Comparison of ENCODE assay signal across 30 cellular contexts in genomic region chr18:55138401-55138800, GRCh38.
"Had no signal": no experiment of that assay in that cellular context is flagged by ENCODE, and none has a peak within 500 bp of the region (broad histone marks: within the 10 kb centered on the region; RNA-seq: fewer than 3 reads in every experiment).

No MANE protein-coding gene starts in this region.

- H3K27ac ChIP-seq: adrenal gland, ascending aorta, body of pancreas, brain microvascular endothelial cell, breast epithelium, cardiac muscle cell had no signal

- H3K27me3 ChIP-seq: adrenal gland, ascending aorta, body of pancreas, brain microvascular endothelial cell, breast epithelium, cardiac muscle cell had no signal

- DNase-seq: activated effector memory CD4-positive, alpha-beta T cell treated with anti-CD3 and anti-CD28 coated beads, Interleukin-2, amount 50 U/mL, for 16 hours; activated effector memory CD4-positive, alpha-beta T cell treated with Interleukin-2 at 50 U/mL for 16 hours; activated gamma-delta T cell; activated gamma-delta T cell treated with Interleukin-2 at 50 U/mL for 16 hours; activated naive CD4-positive, alpha-beta T cell; activated naive CD4-positive, alpha-beta T cell treated with anti-CD3 and anti-CD28 coated beads for 36 hours; activated naive CD4-positive, alpha-beta T cell treated with anti-CD3 and anti-CD28 coated beads, Interleukin-2, amount 10 ng/mL, durations not matched to agents 7 days and 5 days; activated naive CD4-positive, alpha-beta T cell treated with anti-CD3 and anti-CD28 coated beads, Interleukin-2, amount 50 U/mL, for 16 hours; activated naive CD4-positive, alpha-beta T cell treated with Interleukin-2 at 50 U/mL for 16 hours; activated naive CD8-positive, alpha-beta T cell treated with anti-CD3 and anti-CD28 coated beads for 36 hours; activated naive CD8-positive, alpha-beta T cell treated with anti-CD3 and anti-CD28 coated beads, Interleukin-2, amount 10 ng/mL, durations not matched to agents 7 days and 5 days; activated naive CD8-positive, alpha-beta T cell treated with anti-CD3 and anti-CD28 coated beads, Interleukin-2, amount 50 U/mL, for 24 hours; activated T-cell treated with anti-CD3 and anti-CD28 coated beads, Interleukin-2, amount 50 U/mL, for 1 hour; activated T-cell treated with anti-CD3 and anti-CD28 coated beads, Interleukin-2, amount 50 U/mL, for 24 hours; activated T-cell treated with anti-CD3 and anti-CD28 coated beads, Interleukin-2, amount 50 U/mL, for 4 hours; activated T-cell treated with anti-CD3 and anti-CD28 coated beads, Interleukin-2, amount 50 U/mL, for 48 hours; activated T-cell treated with anti-CD3 and anti-CD28 coated beads, Interleukin-2, amount 50 U/mL, for 72 hours; adrenal gland; amniotic stem cell; amygdala; anterior cingulate cortex; aorta; body of pancreas; brain microvascular endothelial cell; caudate nucleus; central memory CD4-positive, alpha-beta T cell; cerebellar nuclear complex had no signal

- H3K9me3 ChIP-seq: adrenal gland, ascending aorta, body of pancreas, breast epithelium had no signal

- H3K36me3 ChIP-seq: adrenal gland, ascending aorta, brain microvascular endothelial cell, breast epithelium, cardiac muscle cell had no signal

- H3K4me3 ChIP-seq: adrenal gland, ascending aorta, body of pancreas, breast epithelium, cardiac muscle cell had no signal

- H3K4me1 ChIP-seq: adrenal gland, ascending aorta, body of pancreas, breast epithelium had no signal
